1 cellular context compared by ENCODE assay signal in genomic region chr20:38962044-38962897, GRCh38.
TF ChIP-seq lines count a peak whose summit lies in the region.

TSS of gene DHX35 (plus strand) at chr20:38962344. CDS start at chr20:38962368, 24 bp downstream.

TF ChIP-seq in HepG2, 621 proteins besides CTCF, POLR2A, EP300 and RAD21 (continued from another document and continues in another):
- TF ChIP-seq DPF2 (CRISPR knock-in tag; IDR thresholded peaks at IDR 0.05; ENCODE audit: borderline replicate concordance, low read depth) (no peak), ZNF660 (CRISPR knock-in tag; IDR thresholded peaks at IDR 0.05; ENCODE audit: borderline replicate concordance, low read depth) (no peak), POGK (CRISPR knock-in tag; conservative IDR thresholded peaks at IDR 0.05) (peak; percentile 93), NR2F6 (IDR thresholded peaks at IDR 0.05) (no peak; the same call in 1 of the 2 replicates), NR2F6 (CRISPR knock-in tag; IDR thresholded peaks at IDR 0.05) (peak; percentile 90), ZNF460 (CRISPR knock-in tag; IDR thresholded peaks at IDR 0.05; ENCODE audit: borderline replicate concordance) (no peak), ATF4 (CRISPR knock-in tag; IDR thresholded peaks at IDR 0.05) (no peak), NFATC3 (CRISPR knock-in tag; IDR thresholded peaks at IDR 0.05) (no peak; the same call in 1 of the 2 replicates), ZNF407 (CRISPR knock-in tag; IDR thresholded peaks at IDR 0.05; ENCODE audit: not compliant biosample characterization) (peak; percentile 99), MIER3 (CRISPR knock-in tag; IDR thresholded peaks at IDR 0.05; ENCODE audit: borderline replicate concordance) (peak; percentile 55), CENPBD1 (CRISPR knock-in tag; IDR thresholded peaks at IDR 0.05; ENCODE audit: borderline replicate concordance, low read depth) (no peak; the same call in none of the 2 replicates), MXI1 (IDR thresholded peaks at IDR 0.05; ENCODE audit: borderline replicate concordance, low read depth, low read length) (peak; percentile 96; the same call in 2 of the 3 replicates), GTF2F1 (IDR thresholded peaks at IDR 0.05; ENCODE audit: low read length) (no peak; the same call in 1 of the 2 replicates), RBM22 (optimal IDR thresholded peaks at IDR 0.05; ENCODE audit: low read length) (no peak), KDM5A (IDR thresholded peaks at IDR 0.05; ENCODE audit: borderline replicate concordance, low read length) (peak; percentile 96), ZNF24 (IDR thresholded peaks at IDR 0.05) (no peak), ZNF567 (CRISPR knock-in tag; IDR thresholded peaks at IDR 0.05; ENCODE audit: borderline replicate concordance) (peak; percentile 99; the same call in 1 of the 2 replicates), PHB2 (IDR thresholded peaks at IDR 0.05; ENCODE audit: partially characterized antibody) (no peak), GATA4 (IDR thresholded peaks at IDR 0.05; ENCODE audit: borderline replicate concordance, low read depth) (peak; percentile 7; the same call in 1 of the 2 replicates), ZNF432 (CRISPR knock-in tag; IDR thresholded peaks at IDR 0.05; ENCODE audit: borderline replicate concordance) (no peak; the same call in 1 of the 2 replicates), ZNF646 (CRISPR knock-in tag; IDR thresholded peaks at IDR 0.05) (no peak), ZC3H13 (CRISPR knock-in tag; IDR thresholded peaks at IDR 0.05) (no peak), DR1 (CRISPR knock-in tag; IDR thresholded peaks at IDR 0.05) (peak; percentile 96), CCAR2 (optimal IDR thresholded peaks at IDR 0.05; ENCODE audit: low read depth, low read length) (no peak), ZNF879 (CRISPR knock-in tag; IDR thresholded peaks at IDR 0.05) (peak; percentile 79; the same call in 1 of the 2 replicates), ZNF878 (CRISPR knock-in tag; IDR thresholded peaks at IDR 0.05) (no peak), RXRA (CRISPR knock-in tag; IDR thresholded peaks at IDR 0.05) (peak; percentile 94), CHCHD3 (CRISPR knock-in tag; IDR thresholded peaks at IDR 0.05) (no peak), DMTF1 (CRISPR knock-in tag; IDR thresholded peaks at IDR 0.05) (no peak), ZFP90 (CRISPR knock-in tag; IDR thresholded peaks at IDR 0.05; ENCODE audit: borderline replicate concordance) (peak; percentile 70; the same call in 1 of the 2 replicates), ZNF121 (CRISPR knock-in tag; IDR thresholded peaks at IDR 0.05) (peak; percentile 62)
- TF ChIP-seq, protein P1, sequence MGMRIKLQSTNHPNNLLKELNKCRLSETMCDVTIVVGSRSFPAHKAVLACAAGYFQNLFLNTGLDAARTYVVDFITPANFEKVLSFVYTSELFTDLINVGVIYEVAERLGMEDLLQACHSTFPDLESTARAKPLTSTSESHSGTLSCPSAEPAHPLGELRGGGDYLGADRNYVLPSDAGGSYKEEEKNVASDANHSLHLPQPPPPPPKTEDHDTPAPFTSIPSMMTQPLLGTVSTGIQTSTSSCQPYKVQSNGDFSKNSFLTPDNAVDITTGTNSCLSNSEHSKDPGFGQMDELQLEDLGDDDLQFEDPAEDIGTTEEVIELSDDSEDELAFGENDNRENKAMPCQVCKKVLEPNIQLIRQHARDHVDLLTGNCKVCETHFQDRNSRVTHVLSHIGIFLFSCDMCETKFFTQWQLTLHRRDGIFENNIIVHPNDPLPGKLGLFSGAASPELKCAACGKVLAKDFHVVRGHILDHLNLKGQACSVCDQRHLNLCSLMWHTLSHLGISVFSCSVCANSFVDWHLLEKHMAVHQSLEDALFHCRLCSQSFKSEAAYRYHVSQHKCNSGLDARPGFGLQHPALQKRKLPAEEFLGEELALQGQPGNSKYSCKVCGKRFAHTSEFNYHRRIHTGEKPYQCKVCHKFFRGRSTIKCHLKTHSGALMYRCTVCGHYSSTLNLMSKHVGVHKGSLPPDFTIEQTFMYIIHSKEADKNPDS (CRISPR knock-in tag; IDR thresholded peaks at IDR 0.05), result peak; percentile 86
- TF ChIP-seq, protein P2, sequence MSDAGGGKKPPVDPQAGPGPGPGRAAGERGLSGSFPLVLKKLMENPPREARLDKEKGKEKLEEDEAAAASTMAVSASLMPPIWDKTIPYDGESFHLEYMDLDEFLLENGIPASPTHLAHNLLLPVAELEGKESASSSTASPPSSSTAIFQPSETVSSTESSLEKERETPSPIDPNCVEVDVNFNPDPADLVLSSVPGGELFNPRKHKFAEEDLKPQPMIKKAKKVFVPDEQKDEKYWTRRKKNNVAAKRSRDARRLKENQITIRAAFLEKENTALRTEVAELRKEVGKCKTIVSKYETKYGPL (CRISPR knock-in tag; IDR thresholded peaks at IDR 0.05), result 0 out of 2 replicates have a peak, but pooled peaks have one; percentile 84
- TF ChIP-seq, protein P3, sequence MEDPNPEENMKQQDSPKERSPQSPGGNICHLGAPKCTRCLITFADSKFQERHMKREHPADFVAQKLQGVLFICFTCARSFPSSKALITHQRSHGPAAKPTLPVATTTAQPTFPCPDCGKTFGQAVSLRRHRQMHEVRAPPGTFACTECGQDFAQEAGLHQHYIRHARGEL (CRISPR knock-in tag; IDR thresholded peaks at IDR 0.05), result 0 out of 2 replicates have a peak, but pooled peaks have one; percentile 88
